In the genomic region with DNA sequence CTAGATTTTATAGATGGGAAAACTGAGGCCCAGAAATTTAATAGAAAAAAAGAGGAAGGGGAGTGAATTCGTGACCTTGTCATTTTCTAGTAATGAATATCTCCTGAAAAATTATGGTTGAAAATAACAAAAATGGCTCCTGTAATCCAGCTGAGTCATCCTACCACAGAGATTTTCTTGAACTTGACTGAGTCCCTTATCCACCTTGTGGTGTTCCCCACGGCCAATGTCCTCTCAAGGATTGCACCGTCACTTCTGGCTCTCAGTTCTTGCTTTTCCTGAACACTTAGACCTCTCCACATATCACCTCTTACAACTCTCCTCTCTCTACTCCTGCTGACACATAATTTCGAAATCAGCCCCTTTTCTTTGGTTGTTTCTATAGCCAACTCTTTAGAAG, we compare ENCODE assay signal across 8 cellular contexts. TPM values are rescaled to one million over a fixed set of nuclear protein-coding genes. Genes with fewer than 3 reads are reported as not detected.
A peak's percentile ranks its signal among the peaks of the same experiment; 100 is the strongest.
DNase-seq lines count a peak whose midpoint lies in the region; ATAC-seq and TF ChIP-seq lines count a peak whose summit lies in the region.

No MANE protein-coding gene starts in this region.

- intact Hi-C loops in heart right ventricle (cut with DNase I) (loop anchor here in 4 of 10 donors (5.0 to 10.0 kb wide), 4 partner anchors 34 to 309 kb away; a partner anchor contains a TSS), left cardiac atrium (cut with DNase I) (no loop called here), PC-3 (cut with micrococcal nuclease) (loop anchor here (5.0 kb wide), 1 partner anchor 51 kb away; no protein-coding TSS in a partner anchor), thyroid gland (cut with DNase I) (no loop called here)

- TF ChIP-seq POLR2A in thyroid gland (IDR thresholded peaks at IDR 0.05): no peak

- no peak overlapping the region for H3K4me2 ChIP-seq in PC-3 (ENCODE audit: low read length)

- H4K20me1 ChIP-seq in PC-3 (ENCODE audit: low read length): no peaks in the 10 kb centered on the region

- H3K27me3 ChIP-seq in heart right ventricle (no peaks in the 10 kb centered on the region), PC-3 (ENCODE audit: low read length) (no peaks in the 10 kb centered on the region), thyroid gland (no peaks in the 10 kb centered on the region)

- H3K79me2 ChIP-seq in PC-3 (ENCODE audit: low read length): peaks cover 28% of the 10 kb centered on the region

- no peaks in the 10 kb centered on the region for H3K9me2 ChIP-seq in PC-3 (replicated peaks; ENCODE audit: low read length)

- CTCF ChIA-PET in PC-3 (lab: Charles Lee): no interaction called here

- peak in 1 of 8 donors; percentile 18 for ATAC-seq in heart right ventricle
- no peak for ATAC-seq in left cardiac atrium
- ATAC-seq in PC-3: no peak
- no peak for ATAC-seq in GM21825 (IDR thresholded peaks at IDR 0.05; ENCODE audit: unreplicated experiment)

- H3K4me3 ChIP-seq in heart right ventricle (peak overlapping the region in 2 of 10 donors; percentile 91 to 97), PC-3 (ENCODE audit: low read length) (no peak overlapping the region), epithelial cell of esophagus (ENCODE audit: low read length) (no peak overlapping the region), thyroid gland (replicated peaks in 1 of 3) (no peak overlapping the region)

- BruUV-seq in PC-3 (replicated peaks; lab: Mats Ljungman, UMichigan): no TSS peak

- no peak overlapping the region; the same call in 1 of the 2 replicates for H3K9ac ChIP-seq in PC-3 (ENCODE audit: low read length)

- H3K27ac ChIP-seq in heart right ventricle (peak overlapping the region in 8 of 10 donors; percentile 17 to 98 (median 96)), PC-3 (ENCODE audit: low read length) (peak overlapping the region; percentile 26; the same call in 1 of the 2 replicates), thyroid gland (no peak overlapping the region)

- H3K4me1 ChIP-seq in heart right ventricle (peaks cover 2 to 63% (median 55%) of the 10 kb centered on the region in 9 donors), PC-3 (ENCODE audit: insufficient read depth, low read length) (peaks cover 15% of the 10 kb centered on the region), thyroid gland (peaks cover 3 to 22% of the 10 kb centered on the region in 2 donors)

- POLR2A ChIA-PET in PC-3 (lab: Charles Lee; ENCODE audit: unreplicated experiment): no interaction called here

- H3K9me3 ChIP-seq in heart right ventricle: no peaks in the 10 kb centered on the region
- no peaks in the 10 kb centered on the region for H3K9me3 ChIP-seq in PC-3 (ENCODE audit: low read length)
- H3K9me3 ChIP-seq in thyroid gland: no peaks in the 10 kb centered on the region

- H3K36me3 ChIP-seq in heart right ventricle (no peaks in the 10 kb centered on the region), PC-3 (ENCODE audit: low read depth, low read length) (no peaks in the 10 kb centered on the region), thyroid gland (no peaks in the 10 kb centered on the region)

- DNase-seq in heart right ventricle: no peak
- DNase-seq in left cardiac atrium: no peak
- no peak for DNase-seq in PC-3
- peak; percentile 36 for DNase-seq in epithelial cell of esophagus (ENCODE audit: low read depth)
- peak; percentile 36 to 37 for DNase-seq in thyroid gland
- DNase-seq in HuH-7 (ENCODE audit: low spot score): no peak
- no peak for DNase-seq in NCI-H146 treated with DMSO at 0.1 percent for 48 hours (lab: John Stamatoyannopoulos, UW; ENCODE audit: unreplicated experiment)

- peak overlapping the region; percentile 48; the same call in 1 of the 2 replicates for H2AFZ ChIP-seq in PC-3 (ENCODE audit: low read length)

- no peaks in the 10 kb centered on the region for H3F3A ChIP-seq in PC-3 (ENCODE audit: low read length, unreplicated experiment)

- WGBS in heart right ventricle, 2 donors: 64 to 76% methylated on average over 4 of the region's 4 CpGs
- WGBS in thyroid gland, 2 donors: 72 to 73% methylated on average over 4 of the region's 4 CpGs

- no peak for TF ChIP-seq CTCF in heart right ventricle (IDR thresholded peaks at IDR 0.05)
- TF ChIP-seq CTCF in PC-3 (conservative IDR thresholded peaks at IDR 0.05; ENCODE audit: low read depth, low read length): no peak
- TF ChIP-seq CTCF in epithelial cell of esophagus (IDR thresholded peaks at IDR 0.05; ENCODE audit: insufficient read depth, low read depth, low read length, missing control alignments): no peak
- no peak for TF ChIP-seq CTCF in thyroid gland (IDR thresholded peaks at IDR 0.05)

RNA-seq across cellular contexts. Expression of a gene that starts 1.2 kb away (rescaled TPM):
- total RNA-seq in heart right ventricle: 10 to 100 TPM; 36.0 to 61.9 (median 53.3) TPM
- polyA plus RNA-seq in heart right ventricle: 1 to 10 TPM; 5.1 to 5.9 TPM
- total RNA-seq in left cardiac atrium: 10 to 100 TPM; 41.9 to 42.1 TPM
- 4.1 and 4.3 TPM in 2 replicates for total RNA-seq in PC-3 (2014; rRNA removed)
- total RNA-seq in thyroid gland: 10 to 100 TPM in 1 of 4 donors, 1 to 10 TPM in 3; 8.0 to 25.7 (median 9.5) TPM

Comparison
In these comparisons a context has a peak if more than half of its experiments do, and no peak if none do; other contexts are left out.
1. DNase-seq: peak in epithelial cell of esophagus (single experiment) and thyroid gland (2 of 2); none in heart right ventricle (0 of 2), left cardiac atrium (single experiment), PC-3 (single experiment), HuH-7 (single experiment) and NCI-H146 treated with DMSO at 0.1 percent for 48 hours (single experiment).
2. H3K27ac ChIP-seq: peak in heart right ventricle (8 of 10) and PC-3 (single experiment); none in thyroid gland (0 of 3).